In the genomic region with DNA sequence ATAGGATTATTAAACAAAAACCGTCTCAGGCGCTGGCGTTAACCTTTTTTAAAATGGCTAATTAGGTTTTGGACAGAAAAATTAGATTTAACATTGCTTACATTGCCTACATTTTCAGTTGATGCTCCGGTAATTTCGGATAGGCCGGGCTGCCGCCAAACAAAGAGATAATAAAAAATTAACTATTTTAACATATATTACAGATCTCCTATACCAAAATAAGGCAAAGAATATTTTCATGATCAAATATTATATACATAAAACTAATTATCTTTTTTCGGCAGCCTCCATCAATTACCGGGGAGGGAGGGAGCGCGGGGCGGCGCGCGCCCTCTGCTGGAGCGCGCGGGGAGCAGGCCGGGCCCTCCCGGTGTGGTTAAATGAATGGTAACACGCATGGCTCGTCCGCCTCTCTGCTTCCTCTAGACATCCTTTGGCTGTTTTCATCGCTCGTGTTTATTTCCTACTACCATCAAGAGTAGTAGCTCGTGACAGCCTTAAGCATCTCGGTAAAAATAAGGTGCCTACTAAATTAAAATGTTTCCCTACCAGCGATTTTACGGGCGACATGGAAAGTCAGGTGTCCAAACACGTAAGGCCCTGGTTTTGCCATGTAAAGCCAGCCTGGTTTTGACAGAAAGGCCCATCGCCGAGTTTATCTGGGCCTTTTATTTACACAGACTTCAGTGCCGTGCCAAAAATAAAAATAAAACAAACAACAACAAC, we compare ENCODE assay signal across 1 cellular context.
TF ChIP-seq lines count a peak whose summit lies in the region.

No MANE protein-coding gene starts in this region.

TF ChIP-seq in K562, 482 proteins besides CTCF, POLR2A, EP300 and RAD21 (continued from another document):
- TF ChIP-seq, protein P1, sequence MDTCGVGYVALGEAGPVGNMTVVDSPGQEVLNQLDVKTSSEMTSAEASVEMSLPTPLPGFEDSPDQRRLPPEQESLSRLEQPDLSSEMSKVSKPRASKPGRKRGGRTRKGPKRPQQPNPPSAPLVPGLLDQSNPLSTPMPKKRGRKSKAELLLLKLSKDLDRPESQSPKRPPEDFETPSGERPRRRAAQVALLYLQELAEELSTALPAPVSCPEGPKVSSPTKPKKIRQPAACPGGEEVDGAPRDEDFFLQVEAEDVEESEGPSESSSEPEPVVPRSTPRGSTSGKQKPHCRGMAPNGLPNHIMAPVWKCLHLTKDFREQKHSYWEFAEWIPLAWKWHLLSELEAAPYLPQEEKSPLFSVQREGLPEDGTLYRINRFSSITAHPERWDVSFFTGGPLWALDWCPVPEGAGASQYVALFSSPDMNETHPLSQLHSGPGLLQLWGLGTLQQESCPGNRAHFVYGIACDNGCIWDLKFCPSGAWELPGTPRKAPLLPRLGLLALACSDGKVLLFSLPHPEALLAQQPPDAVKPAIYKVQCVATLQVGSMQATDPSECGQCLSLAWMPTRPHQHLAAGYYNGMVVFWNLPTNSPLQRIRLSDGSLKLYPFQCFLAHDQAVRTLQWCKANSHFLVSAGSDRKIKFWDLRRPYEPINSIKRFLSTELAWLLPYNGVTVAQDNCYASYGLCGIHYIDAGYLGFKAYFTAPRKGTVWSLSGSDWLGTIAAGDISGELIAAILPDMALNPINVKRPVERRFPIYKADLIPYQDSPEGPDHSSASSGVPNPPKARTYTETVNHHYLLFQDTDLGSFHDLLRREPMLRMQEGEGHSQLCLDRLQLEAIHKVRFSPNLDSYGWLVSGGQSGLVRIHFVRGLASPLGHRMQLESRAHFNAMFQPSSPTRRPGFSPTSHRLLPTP (IDR thresholded peaks at IDR 0.05; ENCODE audit: borderline replicate concordance, extremely low read depth, insufficient read length), result no peak
- TF ChIP-seq, protein P2, sequence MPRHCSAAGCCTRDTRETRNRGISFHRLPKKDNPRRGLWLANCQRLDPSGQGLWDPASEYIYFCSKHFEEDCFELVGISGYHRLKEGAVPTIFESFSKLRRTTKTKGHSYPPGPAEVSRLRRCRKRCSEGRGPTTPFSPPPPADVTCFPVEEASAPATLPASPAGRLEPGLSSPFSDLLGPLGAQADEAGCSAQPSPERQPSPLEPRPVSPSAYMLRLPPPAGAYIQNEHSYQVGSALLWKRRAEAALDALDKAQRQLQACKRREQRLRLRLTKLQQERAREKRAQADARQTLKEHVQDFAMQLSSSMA (CRISPR knock-in tag; IDR thresholded peaks at IDR 0.05), result no peak
- TF ChIP-seq SP2 (IDR thresholded peaks at IDR 0.05; ENCODE audit: extremely low read depth, low read depth, low read length, poor library complexity, severe bottlenecking) (no peak), GATA2 (CRISPR knock-in tag; IDR thresholded peaks at IDR 0.05) (no peak), MYBL2 (IDR thresholded peaks at IDR 0.05; ENCODE audit: low read depth) (no peak), MYBL2 (CRISPR knock-in tag; IDR thresholded peaks at IDR 0.05; ENCODE audit: borderline replicate concordance) (no peak), ZKSCAN3 (CRISPR knock-in tag; IDR thresholded peaks at IDR 0.05) (no peak), ATF1 (CRISPR knock-in tag; IDR thresholded peaks at IDR 0.05) (no peak), ATF1 (tag; IDR thresholded peaks at IDR 0.05) (no peak), NFXL1 (CRISPR knock-in tag; IDR thresholded peaks at IDR 0.05) (no peak), SRSF9 (IDR thresholded peaks at IDR 0.05; ENCODE audit: borderline replicate concordance, low read depth, low read length) (no peak), GABPB2 (CRISPR knock-in tag; conservative IDR thresholded peaks at IDR 0.05) (no peak), FOXJ2 (tag; IDR thresholded peaks at IDR 0.05) (no peak), RFX7 (CRISPR knock-in tag; IDR thresholded peaks at IDR 0.05) (no peak), ZNF79 (CRISPR knock-in tag; IDR thresholded peaks at IDR 0.05; ENCODE audit: low read depth) (no peak), ZZZ3 (IDR thresholded peaks at IDR 0.05) (no peak), ZNF41 (CRISPR knock-in tag; conservative IDR thresholded peaks at IDR 0.05) (no peak), TBL1XR1 (IDR thresholded peaks at IDR 0.05; ENCODE audit: low read length in 2 of 2) (no peak), TCF3 (CRISPR knock-in tag; IDR thresholded peaks at IDR 0.05) (no peak)
- TF ChIP-seq, protein P3, sequence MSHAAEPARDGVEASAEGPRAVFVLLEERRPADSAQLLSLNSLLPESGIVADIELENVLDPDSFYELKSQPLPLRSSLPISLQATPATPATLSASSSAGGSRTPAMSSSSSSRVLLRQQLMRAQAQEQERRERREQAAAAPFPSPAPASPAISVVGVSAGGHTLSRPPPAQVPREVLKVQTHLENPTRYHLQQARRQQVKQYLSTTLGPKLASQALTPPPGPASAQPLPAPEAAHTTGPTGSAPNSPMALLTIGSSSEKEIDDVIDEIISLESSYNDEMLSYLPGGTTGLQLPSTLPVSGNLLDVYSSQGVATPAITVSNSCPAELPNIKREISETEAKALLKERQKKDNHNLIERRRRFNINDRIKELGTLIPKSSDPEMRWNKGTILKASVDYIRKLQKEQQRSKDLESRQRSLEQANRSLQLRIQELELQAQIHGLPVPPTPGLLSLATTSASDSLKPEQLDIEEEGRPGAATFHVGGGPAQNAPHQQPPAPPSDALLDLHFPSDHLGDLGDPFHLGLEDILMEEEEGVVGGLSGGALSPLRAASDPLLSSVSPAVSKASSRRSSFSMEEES (CRISPR knock-in tag; IDR thresholded peaks at IDR 0.05), result no peak
- TF ChIP-seq, protein P4, sequence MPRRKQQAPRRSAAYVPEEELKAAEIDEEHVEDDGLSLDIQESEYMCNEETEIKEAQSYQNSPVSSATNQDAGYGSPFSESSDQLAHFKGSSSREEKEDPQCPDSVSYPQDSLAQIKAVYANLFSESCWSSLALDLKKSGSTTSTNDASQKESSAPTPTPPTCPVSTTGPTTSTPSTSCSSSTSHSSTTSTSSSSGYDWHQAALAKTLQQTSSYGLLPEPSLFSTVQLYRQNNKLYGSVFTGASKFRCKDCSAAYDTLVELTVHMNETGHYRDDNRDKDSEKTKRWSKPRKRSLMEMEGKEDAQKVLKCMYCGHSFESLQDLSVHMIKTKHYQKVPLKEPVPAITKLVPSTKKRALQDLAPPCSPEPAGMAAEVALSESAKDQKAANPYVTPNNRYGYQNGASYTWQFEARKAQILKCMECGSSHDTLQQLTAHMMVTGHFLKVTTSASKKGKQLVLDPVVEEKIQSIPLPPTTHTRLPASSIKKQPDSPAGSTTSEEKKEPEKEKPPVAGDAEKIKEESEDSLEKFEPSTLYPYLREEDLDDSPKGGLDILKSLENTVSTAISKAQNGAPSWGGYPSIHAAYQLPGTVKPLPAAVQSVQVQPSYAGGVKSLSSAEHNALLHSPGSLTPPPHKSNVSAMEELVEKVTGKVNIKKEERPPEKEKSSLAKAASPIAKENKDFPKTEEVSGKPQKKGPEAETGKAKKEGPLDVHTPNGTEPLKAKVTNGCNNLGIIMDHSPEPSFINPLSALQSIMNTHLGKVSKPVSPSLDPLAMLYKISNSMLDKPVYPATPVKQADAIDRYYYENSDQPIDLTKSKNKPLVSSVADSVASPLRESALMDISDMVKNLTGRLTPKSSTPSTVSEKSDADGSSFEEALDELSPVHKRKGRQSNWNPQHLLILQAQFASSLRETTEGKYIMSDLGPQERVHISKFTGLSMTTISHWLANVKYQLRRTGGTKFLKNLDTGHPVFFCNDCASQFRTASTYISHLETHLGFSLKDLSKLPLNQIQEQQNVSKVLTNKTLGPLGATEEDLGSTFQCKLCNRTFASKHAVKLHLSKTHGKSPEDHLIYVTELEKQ (CRISPR knock-in tag; IDR thresholded peaks at IDR 0.05), result no peak
- TF ChIP-seq, protein P5, sequence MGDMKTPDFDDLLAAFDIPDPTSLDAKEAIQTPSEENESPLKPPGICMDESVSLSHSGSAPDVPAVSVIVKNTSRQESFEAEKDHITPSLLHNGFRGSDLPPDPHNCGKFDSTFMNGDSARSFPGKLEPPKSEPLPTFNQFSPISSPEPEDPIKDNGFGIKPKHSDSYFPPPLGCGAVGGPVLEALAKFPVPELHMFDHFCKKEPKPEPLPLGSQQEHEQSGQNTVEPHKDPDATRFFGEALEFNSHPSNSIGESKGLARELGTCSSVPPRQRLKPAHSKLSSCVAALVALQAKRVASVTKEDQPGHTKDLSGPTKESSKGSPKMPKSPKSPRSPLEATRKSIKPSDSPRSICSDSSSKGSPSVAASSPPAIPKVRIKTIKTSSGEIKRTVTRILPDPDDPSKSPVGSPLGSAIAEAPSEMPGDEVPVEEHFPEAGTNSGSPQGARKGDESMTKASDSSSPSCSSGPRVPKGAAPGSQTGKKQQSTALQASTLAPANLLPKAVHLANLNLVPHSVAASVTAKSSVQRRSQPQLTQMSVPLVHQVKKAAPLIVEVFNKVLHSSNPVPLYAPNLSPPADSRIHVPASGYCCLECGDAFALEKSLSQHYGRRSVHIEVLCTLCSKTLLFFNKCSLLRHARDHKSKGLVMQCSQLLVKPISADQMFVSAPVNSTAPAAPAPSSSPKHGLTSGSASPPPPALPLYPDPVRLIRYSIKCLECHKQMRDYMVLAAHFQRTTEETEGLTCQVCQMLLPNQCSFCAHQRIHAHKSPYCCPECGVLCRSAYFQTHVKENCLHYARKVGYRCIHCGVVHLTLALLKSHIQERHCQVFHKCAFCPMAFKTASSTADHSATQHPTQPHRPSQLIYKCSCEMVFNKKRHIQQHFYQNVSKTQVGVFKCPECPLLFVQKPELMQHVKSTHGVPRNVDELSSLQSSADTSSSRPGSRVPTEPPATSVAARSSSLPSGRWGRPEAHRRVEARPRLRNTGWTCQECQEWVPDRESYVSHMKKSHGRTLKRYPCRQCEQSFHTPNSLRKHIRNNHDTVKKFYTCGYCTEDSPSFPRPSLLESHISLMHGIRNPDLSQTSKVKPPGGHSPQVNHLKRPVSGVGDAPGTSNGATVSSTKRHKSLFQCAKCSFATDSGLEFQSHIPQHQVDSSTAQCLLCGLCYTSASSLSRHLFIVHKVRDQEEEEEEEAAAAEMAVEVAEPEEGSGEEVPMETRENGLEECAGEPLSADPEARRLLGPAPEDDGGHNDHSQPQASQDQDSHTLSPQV (IDR thresholded peaks at IDR 0.05), result no peak
